Comparison of ENCODE assay signal across 1 cellular context in the genomic region with DNA sequence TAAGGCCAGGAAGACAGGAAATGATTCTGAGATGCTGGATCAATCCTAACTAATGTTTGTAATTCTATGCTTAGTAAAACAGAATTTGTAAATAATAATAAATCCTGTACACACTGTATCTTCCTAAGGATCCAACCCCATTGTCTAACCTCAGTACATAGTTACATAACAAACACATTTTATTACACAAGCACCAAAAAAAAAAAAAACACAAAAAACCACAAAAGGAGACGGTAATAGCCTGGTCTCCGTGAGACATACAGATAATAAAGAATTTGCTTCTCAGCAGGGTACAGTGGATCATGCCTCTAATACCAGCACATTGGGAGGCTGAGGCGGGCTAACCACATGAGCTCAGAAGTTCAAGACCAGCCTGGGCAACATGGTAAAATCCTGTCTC.
TF ChIP-seq lines count a peak whose summit lies in the region.

No MANE protein-coding gene starts in this region.

TF ChIP-seq in HepG2, 621 proteins besides CTCF, POLR2A, EP300 and RAD21 (continued from another document):
- TF ChIP-seq, protein P1, sequence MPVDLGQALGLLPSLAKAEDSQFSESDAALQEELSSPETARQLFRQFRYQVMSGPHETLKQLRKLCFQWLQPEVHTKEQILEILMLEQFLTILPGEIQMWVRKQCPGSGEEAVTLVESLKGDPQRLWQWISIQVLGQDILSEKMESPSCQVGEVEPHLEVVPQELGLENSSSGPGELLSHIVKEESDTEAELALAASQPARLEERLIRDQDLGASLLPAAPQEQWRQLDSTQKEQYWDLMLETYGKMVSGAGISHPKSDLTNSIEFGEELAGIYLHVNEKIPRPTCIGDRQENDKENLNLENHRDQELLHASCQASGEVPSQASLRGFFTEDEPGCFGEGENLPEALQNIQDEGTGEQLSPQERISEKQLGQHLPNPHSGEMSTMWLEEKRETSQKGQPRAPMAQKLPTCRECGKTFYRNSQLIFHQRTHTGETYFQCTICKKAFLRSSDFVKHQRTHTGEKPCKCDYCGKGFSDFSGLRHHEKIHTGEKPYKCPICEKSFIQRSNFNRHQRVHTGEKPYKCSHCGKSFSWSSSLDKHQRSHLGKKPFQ (CRISPR knock-in tag; IDR thresholded peaks at IDR 0.05; ENCODE audit: insufficient replicate concordance) = no peak
- no peak for TF ChIP-seq ZNF616 (CRISPR knock-in tag; IDR thresholded peaks at IDR 0.05; ENCODE audit: low read depth)
- TF ChIP-seq ZNF34 (CRISPR knock-in tag; IDR thresholded peaks at IDR 0.05; ENCODE audit: borderline replicate concordance) = no peak
TF ChIP-seq in HepG2: peak in this region for 0.
